19 cellular contexts compared by ENCODE assay signal in the genomic region with DNA sequence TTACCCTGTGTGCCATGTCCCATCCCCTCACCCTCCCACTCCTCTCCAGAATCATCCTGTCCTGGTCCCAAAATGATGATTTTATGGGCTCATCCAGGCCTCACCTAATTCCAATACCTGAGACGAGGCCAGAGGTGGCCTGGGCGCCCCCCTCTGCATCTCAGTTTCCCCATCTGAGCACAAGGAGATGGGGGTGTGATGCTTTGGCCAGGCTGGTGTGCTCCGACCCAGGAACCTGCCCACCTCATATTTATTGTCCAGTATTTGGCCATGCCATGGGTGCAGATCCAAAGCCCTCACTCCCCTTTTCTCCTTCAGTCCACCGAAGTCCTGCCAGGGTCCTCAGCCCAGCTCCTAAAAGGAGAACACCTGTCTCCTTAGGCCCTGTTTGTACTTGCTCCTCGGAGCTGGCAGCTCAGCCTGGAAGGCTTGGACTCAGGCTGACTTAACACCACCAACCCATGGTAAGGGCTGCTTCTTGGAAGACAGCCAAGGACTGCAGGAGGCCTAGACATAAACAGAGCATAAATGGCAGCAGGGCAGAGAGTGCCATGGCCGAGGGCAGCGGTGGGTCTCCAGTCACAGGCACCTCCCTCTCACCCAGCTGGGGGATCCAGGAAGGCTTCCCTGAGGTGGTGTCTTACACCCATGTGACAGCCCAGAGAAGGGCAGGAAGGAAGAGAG. TPM values are rescaled to one million over a fixed set of nuclear protein-coding genes. Genes with fewer than 3 reads are reported as not detected.
"Had no signal": no experiment of that assay in that cellular context is flagged by ENCODE, and none has a peak within 500 bp of the region (broad histone marks: within the 10 kb centered on the region; RNA-seq: fewer than 3 reads in every experiment).

No MANE protein-coding gene starts in this region.

- H3K36me3 Mint-ChIP-seq: immature natural killer cell; natural killer cell treated with Interleukin-12 subunit alpha and Interleukin-12 subunit beta and Interleukin-15 and Interleukin-18, amount 100 ng/mL, for 72 hours had no signal

- H3K9me3 Mint-ChIP-seq: activated CD4-positive, alpha-beta T cell treated with anti-CD3 and anti-CD28 coated beads, Interleukin-2, amount 10 ng/mL, durations not matched to agents 24 days and 14 days; natural killer cell treated with Interleukin-12 subunit alpha and Interleukin-12 subunit beta and Interleukin-15 and Interleukin-18, amount 100 ng/mL, for 72 hours had no signal

- H3K36me3 ChIP-seq: esophagus squamous epithelium, thoracic aorta had no signal

- H3K4me3 ChIP-seq: esophagus squamous epithelium, thoracic aorta had no signal

- ATAC-seq: left colon; natural killer cell treated with Interleukin-12 subunit alpha and Interleukin-12 subunit beta and Interleukin-15 and Interleukin-18, amount 100 ng/mL, for 72 hours; T-helper 17 cell had no signal

- H3K27me3 ChIP-seq: esophagus squamous epithelium had no signal

- H3K4me3 Mint-ChIP-seq: activated B cell treated with CpG ODN at 0.5 μM for 24 hours; activated CD4-positive, alpha-beta T cell treated with anti-CD3 and anti-CD28 coated beads, Interleukin-2, amount 10 ng/mL, durations not matched to agents 24 days and 14 days; immature natural killer cell; natural killer cell treated with Interleukin-12 subunit alpha and Interleukin-12 subunit beta and Interleukin-15 and Interleukin-18, amount 100 ng/mL, for 72 hours; stimulated activated naive CD8-positive, alpha-beta T cell treated with anti-CD3 and anti-CD28 coated beads, Interleukin-15, amount 100 ng/mL, for 72 hours; T-helper 17 cell had no signal

- H3K27ac ChIP-seq: esophagus squamous epithelium, thoracic aorta had no signal

- H3K4me1 Mint-ChIP-seq: activated CD4-positive, alpha-beta T cell treated with anti-CD3 and anti-CD28 coated beads, Interleukin-2, amount 10 ng/mL, durations not matched to agents 24 days and 14 days; immature natural killer cell had no signal

- DNase-seq: activated B cell treated with CpG ODN at 0.5 μM for 24 hours; activated CD4-positive, alpha-beta T cell treated with anti-CD3 and anti-CD28 coated beads, Interleukin-2, amount 10 ng/mL, durations not matched to agents 24 days and 14 days; activated T-cell treated with anti-CD3 and anti-CD28 coated beads, Interleukin-2, amount 50 U/mL, for 1 hour; esophagus squamous epithelium; foreskin fibroblast; immature natural killer cell; left colon; stimulated activated CD4-positive, alpha-beta T cell treated with anti-CD3 and anti-CD28 coated beads, Interleukin-15, amount 100 ng/mL, for 24 hours; stimulated activated CD4-positive, alpha-beta T cell treated with anti-CD3 and anti-CD28 coated beads, Interleukin-4, amount 100 ng/mL, for 4 hours; stimulated activated naive CD8-positive, alpha-beta T cell treated with anti-CD3 and anti-CD28 coated beads, Interleukin-15, amount 100 ng/mL, for 72 hours; T-helper 17 cell had no signal

- H3K4me1 ChIP-seq: esophagus squamous epithelium had no signal

- H3K9me3 ChIP-seq: esophagus squamous epithelium, thoracic aorta had no signal

- H3K27ac Mint-ChIP-seq: activated B cell treated with CpG ODN at 0.5 μM for 24 hours; activated CD4-positive, alpha-beta T cell treated with anti-CD3 and anti-CD28 coated beads, Interleukin-2, amount 10 ng/mL, durations not matched to agents 24 days and 14 days; immature natural killer cell; natural killer cell treated with Interleukin-12 subunit alpha and Interleukin-12 subunit beta and Interleukin-15 and Interleukin-18, amount 100 ng/mL, for 72 hours; stimulated activated naive CD8-positive, alpha-beta T cell treated with anti-CD3 and anti-CD28 coated beads, Interleukin-15, amount 100 ng/mL, for 72 hours; T-helper 17 cell had no signal

RNA-seq across cellular contexts. Expression of a gene that starts 3.6 kb away (rescaled TPM):
- total RNA-seq: activated B cell treated with CpG ODN at 0.5 μM for 24 hours; activated CD4-positive, alpha-beta T cell treated with anti-CD3 and anti-CD28 coated beads, Interleukin-2, amount 10 ng/mL, durations not matched to agents 24 days and 14 days; aorta; bronchial epithelial cell; esophagus squamous epithelium; left colon; mucosa of gallbladder; natural killer cell treated with Interleukin-12 subunit alpha and Interleukin-12 subunit beta and Interleukin-15 and Interleukin-18, amount 100 ng/mL, for 72 hours; omental fat pad; pulmonary artery endothelial cell; skeletal muscle tissue; T-helper 17 cell; thoracic aorta had no signal
- polyA plus RNA-seq: aorta, immature natural killer cell had no signal
